In the genomic region with DNA sequence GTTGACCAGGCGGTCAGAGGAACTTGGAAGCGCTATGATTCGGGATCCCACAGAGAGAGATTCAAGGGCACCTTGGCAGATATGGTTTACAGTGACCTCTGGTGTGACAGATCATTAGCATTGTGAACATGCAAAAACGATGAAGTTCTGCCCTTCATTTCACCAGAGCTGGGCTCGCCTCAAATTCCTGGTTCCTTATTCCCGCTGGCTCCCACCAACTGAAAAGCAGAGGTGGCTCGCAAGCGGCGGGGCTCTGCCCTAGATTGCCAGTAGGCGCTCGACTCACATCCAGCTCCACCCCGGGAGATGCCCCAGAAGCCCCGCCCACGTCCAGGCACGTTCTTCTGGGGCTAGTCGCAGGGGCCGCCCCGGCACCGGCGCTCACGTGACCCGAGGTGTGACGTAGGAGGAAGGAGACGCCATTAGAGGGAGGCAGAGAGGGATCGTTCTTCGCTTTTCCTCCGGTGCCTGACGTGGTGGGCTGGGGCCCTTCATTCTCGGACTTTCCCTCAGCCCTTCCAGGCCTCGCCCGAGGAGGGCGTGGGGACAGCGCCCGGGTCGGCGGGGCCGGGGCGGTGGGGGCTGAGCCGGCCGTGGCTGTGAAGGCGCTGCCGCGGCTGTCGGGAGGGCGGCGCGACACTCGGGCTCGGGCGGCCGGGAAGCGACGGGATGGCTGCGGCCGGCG, we compare ENCODE assay signal across 8 cellular contexts. TPM values are rescaled to one million over a fixed set of nuclear protein-coding genes. Genes with fewer than 3 reads are reported as not detected.
DNase-seq lines count a peak whose midpoint lies in the region; ATAC-seq, FAIRE-seq and TF ChIP-seq lines count a peak whose summit lies in the region.

A gene with protein sequence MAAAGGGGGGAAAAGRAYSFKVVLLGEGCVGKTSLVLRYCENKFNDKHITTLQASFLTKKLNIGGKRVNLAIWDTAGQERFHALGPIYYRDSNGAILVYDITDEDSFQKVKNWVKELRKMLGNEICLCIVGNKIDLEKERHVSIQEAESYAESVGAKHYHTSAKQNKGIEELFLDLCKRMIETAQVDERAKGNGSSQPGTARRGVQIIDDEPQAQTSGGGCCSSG (plus strand): TSS at position 403 of the 685 bp plus-strand sequence. CDS start 267 bp downstream, at position 670.

- H3K4me3 ChIP-seq in CD4-positive, CD25-positive, alpha-beta regulatory T cell (ENCODE audit: low read depth, low read length): peak within 1 kb of the TSS; percentile 98
- peak within 1 kb of the TSS; percentile 92 to 99 (median 97) for H3K4me3 ChIP-seq in HepG2 (replicated peaks in 1 of 3; ENCODE audit: insufficient read depth in 1 of 3, low read depth in 2 of 3, low read length in 3 of 3)

- in situ Hi-C loops in HepG2 (cut with HindIII; ENCODE audit: extremely low pct_ligation_motif_present, low pct_unique_long_range_greater_than_20kb): loop anchor here (5.0 to 10.0 kb wide), 2 partner anchors 92 to 340 kb away; partner anchors contain the start of genes THAP2 and ZFC3H1

- WGBS in HepG2 (ENCODE audit: low lambda C conversion rate): 2% methylated on average over 11 of the region's 56 CpGs

- H3K79me2 ChIP-seq in HepG2 (ENCODE audit: insufficient read depth, low read length): peaks cover 46% of the 10 kb centered on the region

- POLR2A ChIA-PET in HepG2 (lab: Yijun Ruan, JAX): interaction anchor here (0.6 to 1.6 kb wide), 14 partner anchors 8 to 316 kb away, joined by 3 to 17 read pairs (median 4); partner anchors contain the start of genes TBC1D15, THAP2, TMEM19 and ZFC3H1

- CTCF ChIA-PET in HepG2 (lab: Yijun Ruan, JAX; ENCODE audit: low intra/inter-chr PET ratio, low total read pairs): no interaction called here

- H3K4me1 Mint-ChIP-seq in CD4-positive, CD25-positive, alpha-beta regulatory T cell: peaks cover 20 to 49% (median 36%) of the 10 kb centered on the region in 4 donors

- TF ChIP-seq EP300 in HepG2 (IDR thresholded peaks at IDR 0.05; ENCODE audit: low read depth in 2 of 2, low read length in 2 of 2): 0 out of 4 replicates have a peak, but pooled peaks of 1 of the 2 experiments have one; percentile 7
- TF ChIP-seq EP300 in HepG2 (CRISPR knock-in tag; IDR thresholded peaks at IDR 0.05; ENCODE audit: borderline replicate concordance): no peak

- no TSS peak for BruUV-seq in HepG2 (replicated peaks; lab: Mats Ljungman, UMichigan)

- H3K27me3 ChIP-seq in CD4-positive, CD25-positive, alpha-beta regulatory T cell (ENCODE audit: control insufficient read depth, insufficient read depth, low read length): peaks cover 13% of the 10 kb centered on the region
- no peaks in the 10 kb centered on the region; a peak in 2 of 5 replicates for H3K27me3 ChIP-seq in HepG2 (ENCODE audit: control insufficient read depth in 1 of 2, insufficient read depth in 2 of 2, low read length in 2 of 2)

- H3K9me3 ChIP-seq in CD4-positive, CD25-positive, alpha-beta regulatory T cell (ENCODE audit: control insufficient read depth in 2 of 2, low read length in 2 of 2): peaks cover 13 to 18% of the 10 kb centered on the region in 2 experiments
- H3K9me3 ChIP-seq in HepG2 (ENCODE audit: low read length): no peaks in the 10 kb centered on the region

- peak within 1 kb of the TSS; percentile 93 for H3K27ac ChIP-seq in CD4-positive, CD25-positive, alpha-beta regulatory T cell (ENCODE audit: insufficient read depth, low read length, poor library complexity, severe bottlenecking)
- H3K27ac ChIP-seq in HepG2 (ENCODE audit: extremely low read length, insufficient read depth, low read length): peak within 1 kb of the TSS; percentile 83

- H2AFZ ChIP-seq in HepG2 (ENCODE audit: low read length): peak within 1 kb of the TSS; percentile 89

- H3K36me3 Mint-ChIP-seq in CD4-positive, CD25-positive, alpha-beta regulatory T cell: peaks cover 27% of the 10 kb centered on the region

- intact Hi-C loops in HepG2 (cut with micrococcal nuclease; ENCODE audit: unreplicated experiment): no loop called here

- H3K9me3 Mint-ChIP-seq in CD4-positive, CD25-positive, alpha-beta regulatory T cell: peaks cover 0 to 12% (median 3%) of the 10 kb centered on the region in 7 donors

- peak within 1 kb of the TSS; percentile 95 to 97 (median 95) for H3K27ac Mint-ChIP-seq in CD4-positive, CD25-positive, alpha-beta regulatory T cell

- peak within 1 kb of the TSS; percentile 92 for H3K9ac ChIP-seq in HepG2 (ENCODE audit: insufficient read depth, low read depth, low read length)

- H3K4me1 ChIP-seq in CD4-positive, CD25-positive, alpha-beta regulatory T cell (ENCODE audit: control insufficient read depth, insufficient read depth, low read length, poor library complexity, severe bottlenecking): peaks cover 35% of the 10 kb centered on the region
- peaks cover 40% of the 10 kb centered on the region for H3K4me1 ChIP-seq in HepG2 (ENCODE audit: insufficient read depth, low read length)

- peak; percentile 87 to 94 for TF ChIP-seq POLR2A in HepG2 (IDR thresholded peaks at IDR 0.05; ENCODE audit: insufficient read depth in 1 of 2, low read depth in 2 of 2, low read length in 2 of 2)

- peak; percentile 32 for TF ChIP-seq CTCF in HepG2 (CRISPR knock-in tag; IDR thresholded peaks at IDR 0.05)

- peaks cover 18% of the 10 kb centered on the region for H4K20me1 ChIP-seq in HepG2 (ENCODE audit: insufficient read depth, low read length)

- ATAC-seq in CD4-positive, CD25-positive, alpha-beta regulatory T cell (ENCODE audit: low read depth in 2 of 2): peak; percentile 95 to 96
- ATAC-seq in GM19395 (IDR thresholded peaks at IDR 0.05; ENCODE audit: unreplicated experiment) (peak; percentile 94), HG03565 (IDR thresholded peaks at IDR 0.05; ENCODE audit: unreplicated experiment) (peak; percentile 96), HepG2 (peak; percentile 99)

- peak within 1 kb of the TSS; percentile 87 for H3K4me2 ChIP-seq in HepG2 (ENCODE audit: low read depth, low read length)

- H3K4me3 Mint-ChIP-seq in CD4-positive, CD25-positive, alpha-beta regulatory T cell: peak within 1 kb of the TSS; percentile 90 to 95 (median 94)

- peaks cover 18% of the 10 kb centered on the region for H3K27me3 Mint-ChIP-seq in CD4-positive, CD25-positive, alpha-beta regulatory T cell

- peaks cover 19% of the 10 kb centered on the region for H3K36me3 ChIP-seq in CD4-positive, CD25-positive, alpha-beta regulatory T cell (ENCODE audit: control insufficient read depth, insufficient read depth, low read length)
- peaks cover 2 to 3% of the 10 kb centered on the region in 2 experiments; a peak in 2 of 5 replicates for H3K36me3 ChIP-seq in HepG2 (replicated peaks in 1 of 2; ENCODE audit: control insufficient read depth in 1 of 2, insufficient read depth in 2 of 2, low read length in 2 of 2)

- peak; percentile 96 to 99 (median 98) for DNase-seq in CD4-positive, CD25-positive, alpha-beta regulatory T cell
- peak; percentile 99 for DNase-seq in NCI-H774 (lab: John Stamatoyannopoulos, UW)
- DNase-seq in activated CD4-positive, alpha-beta T cell treated with anti-CD3 and anti-CD28 coated beads, Interleukin-2, amount 50 U/mL, for 4 hours: peak; percentile 99
- DNase-seq in dermis blood vessel endothelial cell: peak; percentile 98
- DNase-seq in HepG2 (ENCODE audit: low spot score): peak; percentile 94
- DNase-seq in stimulated activated CD4-positive, alpha-beta T cell treated with anti-CD3 and anti-CD28 coated beads, Interleukin-4, amount 100 ng/mL, for 1 hour: peak; percentile 100

- FAIRE-seq in HepG2 (lab: Jason Lieb, UNC): peak; percentile 73

- TF ChIP-seq RAD21 in HepG2 (CRISPR knock-in tag; IDR thresholded peaks at IDR 0.05): no peak; the same call in 1 of the 2 replicates

TF ChIP-seq in HepG2, 621 proteins besides CTCF, POLR2A, EP300 and RAD21 (continues in another document):
- TF ChIP-seq WIZ (CRISPR knock-in tag; IDR thresholded peaks at IDR 0.05) (no peak), MXD4 (CRISPR knock-in tag; IDR thresholded peaks at IDR 0.05) (peak; percentile 78), PCBP2 (optimal IDR thresholded peaks at IDR 0.05; ENCODE audit: low read depth, low read length, poor library complexity, severe bottlenecking) (no peak)

RNA-seq across cellular contexts. Expression of the gene that starts here (rescaled TPM):
- total RNA-seq in CD4-positive, CD25-positive, alpha-beta regulatory T cell: 76.2 TPM
- 10 to 100 TPM; 29.9 to 43.5 (median 35.8) TPM for polyA plus RNA-seq in CD4-positive, CD25-positive, alpha-beta regulatory T cell
- total RNA-seq in dermis blood vessel endothelial cell (15.8 and 51.4 TPM in 2 replicates), HepG2 (2016; rRNA removed; fragmentation: Illumina TruSeq; extraction: Trizol) (50.9 and 61.4 TPM in 2 replicates)
- 5.0 and 6.4 TPM in 2 replicates for total RNA-seq in HepG2 (2016; cell fraction: cytosol; rRNA removed; fragmentation: Illumina TruSeq; extraction: Trizol; ENCODE audit: low read depth)
- total RNA-seq in HepG2 (2016; cell fraction: insoluble cytoplasmic fraction; rRNA removed; fragmentation: Illumina TruSeq; extraction: Trizol): 48.1 and 51.5 TPM in 2 replicates
- 24.0 and 24.1 TPM in 2 replicates for total RNA-seq in HepG2 (2016; cell fraction: membrane; rRNA removed; fragmentation: Illumina TruSeq; extraction: Trizol)
- 27.0 and 31.0 TPM in 2 replicates for total RNA-seq in HepG2 (2016; cell fraction: nucleus; rRNA removed; fragmentation: Illumina TruSeq; extraction: Trizol)
- 4.4 and 7.1 TPM in 2 replicates for polyA plus RNA-seq in HepG2 (2011; rRNA removed)
- polyA plus RNA-seq in HepG2 (2011; cell fraction: cytosol; rRNA removed): 1.4 and 3.0 TPM in 2 replicates
- 1.9 and 2.6 TPM in 2 replicates for polyA plus RNA-seq in HepG2 (2011; cell fraction: nucleus; rRNA removed)
- polyA plus RNA-seq in HepG2 (2012): 28.2 and 34.0 TPM in 2 replicates
- 2.3 and 3.9 TPM in 2 replicates for polyA plus RNA-seq in HepG2 (2016; cell fraction: cytosol; fragmentation: Illumina TruSeq; extraction: Trizol; ENCODE audit: low read depth)
- polyA plus RNA-seq in HepG2 (2016; cell fraction: insoluble cytoplasmic fraction; fragmentation: Illumina TruSeq; extraction: Trizol; ENCODE audit: low read depth): 45.7 and 53.5 TPM in 2 replicates
- polyA plus RNA-seq in HepG2 (2016; cell fraction: membrane; fragmentation: Illumina TruSeq; extraction: Trizol; ENCODE audit: low read depth): 10.3 and 12.3 TPM in 2 replicates
- 27.4 and 31.2 TPM in 2 replicates for polyA plus RNA-seq in HepG2 (2016; cell fraction: nucleus; fragmentation: Illumina TruSeq; extraction: Trizol; ENCODE audit: insufficient read depth, low read depth)
- polyA minus RNA-seq in HepG2 (2011; rRNA and poly(A)+ RNA removed; ENCODE audit: low replicate concordance): 1.8 and 6.6 TPM in 2 replicates
- polyA minus RNA-seq in HepG2 (2011; cell fraction: cytosol; rRNA and poly(A)+ RNA removed): 7.7 and 16.0 TPM in 2 replicates
- 9.7 and 15.2 TPM in 2 replicates for polyA minus RNA-seq in HepG2 (2011; cell fraction: nucleus; rRNA and poly(A)+ RNA removed)

Comparison
In these comparisons a context has a peak if more than half of its experiments do, and no peak if none do; other contexts are left out.
1. Peak in every context shown above with its lines: DNase-seq, ATAC-seq, H3K4me3 ChIP-seq and H3K27ac ChIP-seq.